ENCODE assay signal across 11 cellular contexts in the genomic region with DNA sequence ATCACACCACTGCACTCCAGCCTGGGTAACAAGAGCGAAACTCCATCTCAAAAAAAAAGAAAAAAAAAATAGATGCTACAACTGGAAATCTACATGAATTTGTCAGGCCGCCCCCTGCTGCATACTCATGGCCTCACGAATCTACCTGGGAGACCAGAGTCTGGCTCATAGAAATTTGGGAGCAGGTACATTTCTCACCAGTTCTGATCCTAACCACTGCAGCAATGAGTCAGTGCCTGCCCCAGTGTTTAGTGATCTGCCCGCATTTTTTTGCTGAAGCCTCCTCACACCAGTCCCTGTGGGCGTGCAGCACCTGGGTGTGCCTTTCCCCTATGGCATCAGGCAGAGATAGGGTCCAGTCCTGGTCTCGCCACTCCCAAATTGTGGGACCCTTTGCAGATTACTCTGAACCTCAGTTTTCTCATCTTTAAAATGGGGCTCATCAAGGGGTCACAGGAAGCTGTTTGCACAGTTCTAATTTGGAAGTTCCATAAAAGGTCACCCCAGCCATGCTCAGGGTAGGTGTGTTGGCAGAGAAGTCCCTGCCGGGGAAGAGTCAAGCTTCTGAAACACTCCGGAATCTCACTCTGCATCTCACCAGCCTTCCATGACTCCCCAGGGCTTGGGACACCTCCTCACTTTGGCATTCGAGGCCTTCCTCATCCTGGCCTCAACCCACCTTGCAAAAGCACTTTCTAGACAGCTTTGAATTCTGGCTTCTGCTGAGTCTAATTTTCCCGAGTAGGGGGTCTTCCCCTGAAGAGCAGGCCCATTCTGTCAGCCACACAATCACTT. TPM values are rescaled to one million over a fixed set of nuclear protein-coding genes. Genes with fewer than 3 reads are reported as not detected.
DNase-seq lines count a peak whose midpoint lies in the region; ATAC-seq, FAIRE-seq and TF ChIP-seq lines count a peak whose summit lies in the region.
"Had no signal": no experiment of that assay in that cellular context is flagged by ENCODE, and none has a peak within 500 bp of the region (broad histone marks: within the 10 kb centered on the region; RNA-seq: fewer than 3 reads in every experiment).

No MANE protein-coding gene starts in this region.

- no peak for ATAC-seq in activated CD8-positive, alpha-beta memory T cell treated with anti-CD3 and anti-CD28 coated beads, Interleukin-2, amount 10 ng/mL, durations not matched to agents 7 days and 5 days
- ATAC-seq in HG03135 (IDR thresholded peaks at IDR 0.05; ENCODE audit: unreplicated experiment) (no peak), T-cell (replicated peaks in 1 of 4) (no peak), GM21723 (IDR thresholded peaks at IDR 0.05; ENCODE audit: unreplicated experiment) (no peak)

- no peaks in the 10 kb centered on the region for H3K79me2 ChIP-seq in GM23248 (ENCODE audit: insufficient read depth)
- no peaks in the 10 kb centered on the region for H3K79me2 ChIP-seq in fibroblast of lung (ENCODE audit: control insufficient read depth, insufficient read depth, low read length)

- no peaks in the 10 kb centered on the region for H4K20me1 ChIP-seq in GM23248 (ENCODE audit: insufficient read depth)
- no peaks in the 10 kb centered on the region for H4K20me1 ChIP-seq in fibroblast of lung (ENCODE audit: control insufficient read depth, extremely low read depth, insufficient read depth, low read length)

- H2AFZ ChIP-seq in GM23248 (peak overlapping the region; percentile 50), fibroblast of lung (ENCODE audit: low read length) (no peak overlapping the region)

- in situ Hi-C loops in GM23248 (cut with MboI) = no loop called here

- TF ChIP-seq CTCF in fibroblast of lung (conservative IDR thresholded peaks at IDR 0.05 in 1 of 2, IDR thresholded peaks at IDR 0.05 in 1 of 2; ENCODE audit: low read depth in 1 of 2, low read length in 2 of 2) (no peak), retinal pigment epithelial cell (conservative IDR thresholded peaks at IDR 0.05; ENCODE audit: low read depth, low read length) (peak; percentile 15)

- H3K9me3 Mint-ChIP-seq in activated CD8-positive, alpha-beta memory T cell treated with anti-CD3 and anti-CD28 coated beads, Interleukin-2, amount 10 ng/mL, durations not matched to agents 7 days and 5 days (ENCODE audit: low read depth) = no peaks in the 10 kb centered on the region
- no peaks in the 10 kb centered on the region for H3K9me3 Mint-ChIP-seq in T-cell

- H3K36me3 ChIP-seq in GM23248 (ENCODE audit: low read depth) = no peaks in the 10 kb centered on the region
- H3K36me3 ChIP-seq in fibroblast of lung (ENCODE audit: control insufficient read depth, insufficient read depth, low read length) = no peaks in the 10 kb centered on the region

- no peaks in the 10 kb centered on the region for H3K36me3 Mint-ChIP-seq in activated CD8-positive, alpha-beta memory T cell treated with anti-CD3 and anti-CD28 coated beads, Interleukin-2, amount 10 ng/mL, durations not matched to agents 7 days and 5 days
- no peaks in the 10 kb centered on the region for H3K36me3 Mint-ChIP-seq in T-cell

- peak overlapping the region; percentile 76 for H3K4me2 ChIP-seq in GM23248 (ENCODE audit: unreplicated experiment)
- H3K4me2 ChIP-seq in fibroblast of lung (ENCODE audit: extremely low read depth, insufficient read depth, low read length) = peak overlapping the region; percentile 41

- H3K27me3 ChIP-seq in GM23248 (replicated peaks; ENCODE audit: insufficient read depth) (no peaks in the 10 kb centered on the region), fibroblast of lung (ENCODE audit: control insufficient read depth, insufficient read depth, low read length) (no peaks in the 10 kb centered on the region)

- H3K9ac ChIP-seq in GM23248 (peak overlapping the region; percentile 84), fibroblast of lung (ENCODE audit: insufficient read depth, low read length) (no peak overlapping the region)

- WGBS in GM23248 (ENCODE audit: low coverage in 1 of 2, low lambda C conversion rate in 2 of 2, missing lambda C conversion rate in 2 of 2), 2 experiments = 67% methylated on average over 10 of the region's 10 CpGs

- H3K4me1 ChIP-seq in GM23248 (ENCODE audit: insufficient read depth) (peaks cover 33% of the 10 kb centered on the region), fibroblast of lung (ENCODE audit: control insufficient read depth, extremely low read depth, insufficient read depth, low read length) (peaks cover 20% of the 10 kb centered on the region)

- H3K4me1 Mint-ChIP-seq in activated CD8-positive, alpha-beta memory T cell treated with anti-CD3 and anti-CD28 coated beads, Interleukin-2, amount 10 ng/mL, durations not matched to agents 7 days and 5 days = peaks cover 4% of the 10 kb centered on the region
- H3K4me1 Mint-ChIP-seq in T-cell = peaks cover 0 to 12% (median 10%) of the 10 kb centered on the region in 3 donors

- H3K4me3 Mint-ChIP-seq in activated CD8-positive, alpha-beta memory T cell treated with anti-CD3 and anti-CD28 coated beads, Interleukin-2, amount 10 ng/mL, durations not matched to agents 7 days and 5 days = no peak overlapping the region
- peak overlapping the region in 1 of 3 donors; percentile 57 for H3K4me3 Mint-ChIP-seq in T-cell

- peak; percentile 68 for DNase-seq in GM23248
- DNase-seq in RCC 7860 (ENCODE audit: low spot score) = peak; percentile 19
- DNase-seq in fibroblast of lung (ENCODE audit: low read depth in 2 of 2) = peak in 1 of 2 donors; percentile 27
- DNase-seq in retinal pigment epithelial cell (ENCODE audit: low read depth) = no peak
- no peak for DNase-seq in activated CD8-positive, alpha-beta memory T cell treated with anti-CD3 and anti-CD28 coated beads, Interleukin-2, amount 10 ng/mL, durations not matched to agents 7 days and 5 days
- DNase-seq in T-cell = no peak
- DNase-seq: activated naive CD4-positive, alpha-beta T cell had no signal

- peaks cover 22% of the 10 kb centered on the region for H3F3A ChIP-seq in GM23248 (ENCODE audit: insufficient read depth)

- peaks cover 20% of the 10 kb centered on the region for H3K27me3 Mint-ChIP-seq in activated CD8-positive, alpha-beta memory T cell treated with anti-CD3 and anti-CD28 coated beads, Interleukin-2, amount 10 ng/mL, durations not matched to agents 7 days and 5 days
- peaks cover 10 to 15% of the 10 kb centered on the region in 2 donors for H3K27me3 Mint-ChIP-seq in T-cell

- no peak overlapping the region for H3K27ac Mint-ChIP-seq in activated CD8-positive, alpha-beta memory T cell treated with anti-CD3 and anti-CD28 coated beads, Interleukin-2, amount 10 ng/mL, durations not matched to agents 7 days and 5 days
- no peak overlapping the region for H3K27ac Mint-ChIP-seq in T-cell

- FAIRE-seq in RCC 7860 (lab: Jason Lieb, UNC) = no peak

- H3K9me3 ChIP-seq in GM23248 (ENCODE audit: low read depth) (no peaks in the 10 kb centered on the region), fibroblast of lung (ENCODE audit: control insufficient read depth, insufficient read depth, low read depth, low read length) (no peaks in the 10 kb centered on the region)

- H3K9me2 ChIP-seq in GM23248 (ENCODE audit: insufficient read depth) = no peaks in the 10 kb centered on the region

- H3K27ac ChIP-seq in GM23248 (peak overlapping the region; percentile 98), fibroblast of lung (ENCODE audit: insufficient read depth, low read length) (peak overlapping the region; percentile 86)

- POLR2A ChIA-PET in T-cell (lab: Charles Lee) = no interaction called here

- H3K4me3 ChIP-seq in GM23248 (no peak overlapping the region), fibroblast of lung (replicated peaks in 1 of 4; ENCODE audit: control extremely low read depth in 1 of 4, insufficient read depth in 1 of 4, low read depth in 3 of 4, low read length in 4 of 4) (no peak overlapping the region), retinal pigment epithelial cell (ENCODE audit: low read length) (no peak overlapping the region)

- CTCF ChIA-PET in activated CD8-positive, alpha-beta memory T cell treated with anti-CD3 and anti-CD28 coated beads, Interleukin-2, amount 10 ng/mL, durations not matched to agents 7 days and 5 days (lab: Charles Lee) = no interaction called here
- CTCF ChIA-PET in T-cell (lab: Charles Lee) = interaction anchor here in 1 of 2 donors (1.3 kb wide), 1 partner anchor 150 kb away, joined by 3 read pairs; no protein-coding TSS in a partner anchor

RNA-seq across cellular contexts. Expression of a gene that starts 39.3 kb away (rescaled TPM):
- total RNA-seq in GM23248 (2014; rRNA removed; shearing (Covaris generic)) = not detected in 2 replicates
- polyA plus RNA-seq in GM23248 (2016; fragmentation: Nextera tagmentation; extraction: Ambion mirVana) (not detected in 2 replicates), fibroblast of lung (not detected in 2 replicates)
- total RNA-seq in fibroblast of lung (not detected in 2 replicates), T-cell (not detected)
- 0.03 TPM in 1 of 2 replicates, not detected in the other for polyA plus RNA-seq in fibroblast of lung (2012)
- polyA minus RNA-seq in fibroblast of lung (ENCODE audit: low replicate concordance) = not detected in 2 replicates
- total RNA-seq in activated CD8-positive, alpha-beta memory T cell treated with anti-CD3 and anti-CD28 coated beads, Interleukin-2, amount 10 ng/mL, durations not matched to agents 7 days and 5 days = not detected
- total RNA-seq: HT1080, mononuclear cell had no signal

Comparison
In these comparisons a context has a peak if more than half of its experiments do, and no peak if none do; other contexts are left out.
1. DNase-seq: peak in GM23248 (single experiment) and RCC 7860 (single experiment); none in retinal pigment epithelial cell (single experiment), activated CD8-positive, alpha-beta memory T cell treated with anti-CD3 and anti-CD28 coated beads, Interleukin-2, amount 10 ng/mL, durations not matched to agents 7 days and 5 days (single experiment) and T-cell (0 of 34).